10 cellular contexts compared by ENCODE assay signal in the genomic region with DNA sequence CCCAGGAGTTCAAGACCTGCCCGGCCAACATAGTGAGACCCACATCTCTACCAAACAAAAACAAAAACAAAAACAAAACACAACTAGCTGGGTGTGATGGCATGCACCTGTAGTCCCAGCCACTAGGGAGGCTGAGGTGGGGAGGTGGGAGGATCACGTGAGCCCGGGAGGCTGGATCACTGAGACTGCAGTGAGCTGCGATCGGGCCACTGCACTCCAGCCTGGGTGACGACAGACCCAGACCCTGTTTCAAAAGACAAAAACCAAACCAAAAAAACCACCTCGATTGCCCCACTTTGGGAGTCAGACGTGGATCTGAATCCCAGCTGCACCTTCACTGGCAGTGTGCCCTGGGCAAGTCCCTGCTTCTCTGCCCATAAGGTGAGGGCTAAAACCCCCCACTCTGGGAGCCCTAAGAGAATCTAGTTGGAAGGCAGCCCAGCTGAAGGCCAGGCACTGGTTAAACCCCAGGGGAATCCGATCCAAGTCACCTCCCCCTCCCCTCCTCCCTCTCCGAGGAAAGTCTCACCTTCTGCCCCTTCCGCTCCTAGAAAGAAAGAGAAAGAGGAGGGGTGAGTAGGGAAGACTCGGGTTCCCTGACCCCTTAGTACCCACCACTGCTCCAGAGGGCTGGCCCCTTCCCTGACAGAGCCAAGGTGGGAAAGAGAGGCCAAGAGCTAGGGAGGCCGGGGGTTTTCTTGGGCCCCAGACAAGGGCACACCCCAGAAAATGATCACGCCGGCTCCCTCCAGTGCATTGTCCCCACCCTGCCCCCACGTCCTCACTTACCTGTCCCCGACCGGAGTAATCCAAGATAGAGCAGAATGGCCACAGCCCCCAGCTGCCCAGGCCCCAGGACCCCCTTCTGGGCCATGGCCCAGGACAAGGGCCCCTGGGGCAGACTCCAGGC. TPM values are rescaled to one million over a fixed set of nuclear protein-coding genes. Genes with fewer than 3 reads are reported as not detected.
DNase-seq lines count a peak whose midpoint lies in the region; ATAC-seq, FAIRE-seq and TF ChIP-seq lines count a peak whose summit lies in the region.
"Had no signal": no experiment of that assay in that cellular context is flagged by ENCODE, and none has a peak within 500 bp of the region (broad histone marks: within the 10 kb centered on the region; RNA-seq: fewer than 3 reads in every experiment).

No MANE protein-coding gene starts in this region.

- no peak for TF ChIP-seq POLR2A in H54 (IDR thresholded peaks at IDR 0.05; ENCODE audit: low read depth, low read length)

- no peak for FAIRE-seq in H54 (lab: Jason Lieb, UNC)
- FAIRE-seq: islet of Langerhans had no signal

- DNase-seq in GM23248 (peak; percentile 10), NCI-H69 (lab: John Stamatoyannopoulos, UW) (peak; percentile 85), hepatocyte (ENCODE audit: low spot score) (peak; percentile 80), progenitor cell of endocrine pancreas (ENCODE audit: low spot score, unreplicated experiment) (no peak), NOMO-1 (lab: John Stamatoyannopoulos, UW; ENCODE audit: unreplicated experiment in 2 of 2) (no peak), cerebellar cortex (ENCODE audit: low spot score) (no peak), H54 (ENCODE audit: insufficient read length, low spot score) (no peak)
- DNase-seq: NCI-H1417 treated with DMSO at 0.1 percent for 48 hours had no signal

- H3K4me1 ChIP-seq in GM23248 (ENCODE audit: insufficient read depth) (peaks cover 8% of the 10 kb centered on the region; the same call in 1 of the 2 replicates), hepatocyte (ENCODE audit: insufficient read depth) (peaks cover 53% of the 10 kb centered on the region)

- no peaks in the 10 kb centered on the region for H4K20me1 ChIP-seq in GM23248 (ENCODE audit: insufficient read depth)
- H4K20me1 ChIP-seq in hepatocyte (ENCODE audit: insufficient read depth, poor library complexity, severe bottlenecking), result peaks cover 4% of the 10 kb centered on the region

- in situ Hi-C loops in GM23248 (cut with MboI), result no loop called here

- no peaks in the 10 kb centered on the region for H3K9me3 Mint-ChIP-seq in progenitor cell of endocrine pancreas (ENCODE audit: low read depth)

- peaks cover 14% of the 10 kb centered on the region for H3K36me3 Mint-ChIP-seq in progenitor cell of endocrine pancreas (ENCODE audit: insufficient read depth)

- no peak overlapping the region for H3K4me3 ChIP-seq in GM23248
- peak overlapping the region; percentile 83 for H3K4me3 ChIP-seq in hepatocyte

- no peak for TF ChIP-seq CTCF in hepatocyte (IDR thresholded peaks at IDR 0.05; ENCODE audit: poor library complexity)
- peak; percentile 43 for TF ChIP-seq CTCF in progenitor cell of endocrine pancreas (IDR thresholded peaks at IDR 0.05; ENCODE audit: unreplicated experiment)

- H3K27ac Mint-ChIP-seq in progenitor cell of endocrine pancreas, result peak overlapping the region; percentile 98

- H3F3A ChIP-seq in GM23248 (ENCODE audit: insufficient read depth), result no peaks in the 10 kb centered on the region

- no peak overlapping the region for H3K4me2 ChIP-seq in GM23248 (ENCODE audit: unreplicated experiment)
- H3K4me2 ChIP-seq in hepatocyte, result peak overlapping the region; percentile 76

- ATAC-seq in HG02973 (IDR thresholded peaks at IDR 0.05; ENCODE audit: unreplicated experiment), result no peak

- H3K27me3 Mint-ChIP-seq in progenitor cell of endocrine pancreas, result no peaks in the 10 kb centered on the region

- peaks cover 49% of the 10 kb centered on the region for H3K4me1 Mint-ChIP-seq in progenitor cell of endocrine pancreas (ENCODE audit: low read depth)

- no peaks in the 10 kb centered on the region for H3K27me3 ChIP-seq in GM23248 (replicated peaks; ENCODE audit: insufficient read depth)
- no peaks in the 10 kb centered on the region for H3K27me3 ChIP-seq in hepatocyte

- no peaks in the 10 kb centered on the region for H3K9me2 ChIP-seq in GM23248 (ENCODE audit: insufficient read depth)
- H3K9me2 ChIP-seq in hepatocyte (replicated peaks; ENCODE audit: insufficient read depth), result no peaks in the 10 kb centered on the region

- H3K4me3 Mint-ChIP-seq in progenitor cell of endocrine pancreas (ENCODE audit: low read depth), result peak overlapping the region; percentile 91

- H3K36me3 ChIP-seq in GM23248 (ENCODE audit: low read depth), result no peaks in the 10 kb centered on the region
- no peaks in the 10 kb centered on the region for H3K36me3 ChIP-seq in hepatocyte (replicated peaks; ENCODE audit: insufficient read depth, low read depth)

- H3K79me2 ChIP-seq in GM23248 (ENCODE audit: insufficient read depth) (no peaks in the 10 kb centered on the region), hepatocyte (peaks cover 28% of the 10 kb centered on the region)

- H2AFZ ChIP-seq in GM23248, result no peak overlapping the region
- no peak overlapping the region for H2AFZ ChIP-seq in hepatocyte

- H3K9me3 ChIP-seq in GM23248 (ENCODE audit: low read depth), result no peaks in the 10 kb centered on the region
- H3K9me3 ChIP-seq in hepatocyte (ENCODE audit: low read depth), result no peaks in the 10 kb centered on the region

- no peak overlapping the region for H3K9ac ChIP-seq in GM23248

- WGBS in GM23248 (ENCODE audit: low coverage in 1 of 2, low lambda C conversion rate in 2 of 2, missing lambda C conversion rate in 2 of 2), 2 experiments, result 28 to 29% methylated on average over 18 of the region's 18 CpGs
- 10% methylated on average over 17 of the region's 18 CpGs for WGBS in hepatocyte (ENCODE audit: low lambda C conversion rate, missing lambda C conversion rate)

- no peak overlapping the region for H3K27ac ChIP-seq in GM23248
- peak overlapping the region; percentile 98 for H3K27ac ChIP-seq in hepatocyte

RNA-seq across cellular contexts. Expression of gene PRSS8, which starts 0.6 kb away (rescaled TPM):
- total RNA-seq in GM23248 (2014; rRNA removed; shearing (Covaris generic)), result not detected in 2 replicates
- polyA plus RNA-seq in GM23248 (2016; fragmentation: Nextera tagmentation; extraction: Ambion mirVana) (not detected in 2 replicates), hepatocyte (297 and 320 TPM in 2 replicates)
- total RNA-seq in hepatocyte (155 and 192 TPM in 2 replicates), progenitor cell of endocrine pancreas (107 and 111 TPM in 2 replicates)

RNA-seq across cellular contexts. Expression of gene PRSS36, which starts 15.0 kb away (rescaled TPM):
- total RNA-seq in GM23248 (2014; rRNA removed; shearing (Covaris generic)), result 0.13 TPM in 1 of 2 replicates, not detected in the other
- polyA plus RNA-seq in GM23248 (2016; fragmentation: Nextera tagmentation; extraction: Ambion mirVana) (0.19 and 2.2 TPM in 2 replicates), hepatocyte (1.4 and 2.1 TPM in 2 replicates)
- total RNA-seq in hepatocyte (0.63 and 2.9 TPM in 2 replicates), progenitor cell of endocrine pancreas (0.65 and 0.69 TPM in 2 replicates)

RNA-seq across cellular contexts. Expression of gene KAT8, which starts 17.4 kb away (rescaled TPM):
- 27.8 and 50.9 TPM in 2 replicates for total RNA-seq in GM23248 (2014; rRNA removed; shearing (Covaris generic))
- polyA plus RNA-seq in GM23248 (2016; fragmentation: Nextera tagmentation; extraction: Ambion mirVana) (18.4 and 19.3 TPM in 2 replicates), hepatocyte (33.9 and 34.8 TPM in 2 replicates)
- total RNA-seq in hepatocyte (44.2 and 53.4 TPM in 2 replicates), progenitor cell of endocrine pancreas (72.4 and 76.1 TPM in 2 replicates)

RNA-seq across cellular contexts. Expression of gene BCKDK, which starts 26.7 kb away (rescaled TPM):
- 42.1 and 71.4 TPM in 2 replicates for total RNA-seq in GM23248 (2014; rRNA removed; shearing (Covaris generic))
- polyA plus RNA-seq in GM23248 (2016; fragmentation: Nextera tagmentation; extraction: Ambion mirVana) (108 and 114 TPM in 2 replicates), hepatocyte (62.1 and 75.2 TPM in 2 replicates)
- total RNA-seq in hepatocyte (27.3 and 30.9 TPM in 2 replicates), progenitor cell of endocrine pancreas (40.1 and 41.7 TPM in 2 replicates)

RNA-seq across cellular contexts. Expression of gene VKORC1, which starts 40.3 kb away (rescaled TPM):
- total RNA-seq in GM23248 (2014; rRNA removed; shearing (Covaris generic)), result 444 and 480 TPM in 2 replicates
- 535 and 542 TPM in 2 replicates for polyA plus RNA-seq in GM23248 (2016; fragmentation: Nextera tagmentation; extraction: Ambion mirVana)
- total RNA-seq in hepatocyte, result 105 and 128 TPM in 2 replicates
- polyA plus RNA-seq in hepatocyte, result 195 and 228 TPM in 2 replicates
- 51.0 and 54.8 TPM in 2 replicates for total RNA-seq in progenitor cell of endocrine pancreas

Comparison
In these comparisons a context has a peak if more than half of its experiments do, and no peak if none do; other contexts are left out.
1. DNase-seq: peak in GM23248 (single experiment), NCI-H69 (single experiment) and hepatocyte (single experiment); none in progenitor cell of endocrine pancreas (single experiment), NOMO-1 (0 of 2), cerebellar cortex (single experiment) and H54 (single experiment).
2. RNA of gene PRSS8, which starts 0.6 kb away (total RNA-seq): 155 to 192 TPM in hepatocyte and 107 to 111 TPM in progenitor cell of endocrine pancreas; not detected in GM23248; every median in the first group is over 100 times any median in the second.